17 cellular contexts compared by ENCODE assay signal in genomic region chrX:10828640-10829039, GRCh38.
A peak's percentile ranks its signal among the peaks of the same experiment; 100 is the strongest.
DNase-seq lines count a peak whose midpoint lies in the region; ATAC-seq and TF ChIP-seq lines count a peak whose summit lies in the region.
"Had no signal": no experiment of that assay in that cellular context is flagged by ENCODE, and none has a peak within 500 bp of the region (broad histone marks: within the 10 kb centered on the region; RNA-seq: fewer than 3 reads in every experiment).

No MANE protein-coding gene starts in this region.

- no peak overlapping the region for H3K9ac ChIP-seq in MM.1S (ENCODE audit: low read length)

- TF ChIP-seq CTCF in psoas muscle (IDR thresholded peaks at IDR 0.05) (no peak), MM.1S (IDR thresholded peaks at IDR 0.05; ENCODE audit: low read length) (no peak)

- no peaks in the 10 kb centered on the region for H3K4me1 ChIP-seq in psoas muscle
- no peaks in the 10 kb centered on the region for H3K4me1 ChIP-seq in MM.1S (ENCODE audit: low read length)

- H3K36me3 ChIP-seq in psoas muscle (ENCODE audit: insufficient read depth in 1 of 2, low read depth in 1 of 2), result no peaks in the 10 kb centered on the region
- no peaks in the 10 kb centered on the region for H3K36me3 ChIP-seq in MM.1S (replicated peaks; ENCODE audit: insufficient read depth, low read length)
- H3K36me3 ChIP-seq: brain microvascular endothelial cell, sigmoid colon had no signal

- peak; percentile 13 for DNase-seq in DMS79 treated with DMSO at 0.1 percent for 48 hours (lab: John Stamatoyannopoulos, UW)
- DNase-seq in DMS79 (lab: John Stamatoyannopoulos, UW), result no peak
- DNase-seq in NCI-H1092 treated with DMSO at 0.1 percent for 48 hours (lab: John Stamatoyannopoulos, UW), result peak; percentile 84
- DNase-seq in NCI-H510A treated with DMSO at 0.1 percent for 48 hours (lab: John Stamatoyannopoulos, UW), result peak; percentile 72
- peak; percentile 15 to 38 for DNase-seq in left colon
- DNase-seq in psoas muscle, result no peak
- DNase-seq in MM.1S, result no peak
- DNase-seq: activated CD4-positive, alpha-beta memory T cell treated with anti-CD3 and anti-CD28 coated beads, Interleukin-2, amount 10 ng/mL, durations not matched to agents 7 days and 5 days; brain microvascular endothelial cell; effector memory CD4-positive, alpha-beta T cell; HCEC 1CT; hypothalamus; posterior cingulate gyrus; sigmoid colon had no signal

- WGBS in psoas muscle, 3 donors, result 55 to 76% (median 69%) methylated on average over 4 of the region's 4 CpGs

- no peak overlapping the region for H2AFZ ChIP-seq in MM.1S (ENCODE audit: low read length)

- ATAC-seq in left colon (peak; percentile 38), psoas muscle (no peak), GM19324 (IDR thresholded peaks at IDR 0.05; ENCODE audit: low FRiP score, unreplicated experiment) (no peak)
- ATAC-seq: activated CD4-positive, CD25-positive, alpha-beta regulatory T cell treated with anti-CD3 and anti-CD28 coated beads, Interleukin-2, amount 50 U/mL, for 24 hours; esophagus mucosa had no signal

- intact Hi-C loops in left colon (cut with DNase I, micrococcal nuclease), result no loop called here
- intact Hi-C loops in psoas muscle (cut with DNase I), result no loop called here

- H3K4me3 ChIP-seq in psoas muscle, result no peak overlapping the region
- no peak overlapping the region for H3K4me3 ChIP-seq in MM.1S (ENCODE audit: low read length)
- H3K4me3 ChIP-seq: sigmoid colon had no signal

- H3K9me2 ChIP-seq in MM.1S (replicated peaks; ENCODE audit: insufficient read depth, low read length), result no peaks in the 10 kb centered on the region

- no peaks in the 10 kb centered on the region for H3K27me3 ChIP-seq in psoas muscle (ENCODE audit: insufficient read depth in 3 of 3, low read length in 2 of 3)
- H3K27me3 ChIP-seq in MM.1S (replicated peaks; ENCODE audit: insufficient read depth, low read length), result no peaks in the 10 kb centered on the region
- H3K27me3 ChIP-seq: brain microvascular endothelial cell, sigmoid colon had no signal

- H4K20me1 ChIP-seq in MM.1S (ENCODE audit: insufficient read depth, low read length), result no peaks in the 10 kb centered on the region

- no peaks in the 10 kb centered on the region for H3F3A ChIP-seq in MM.1S (ENCODE audit: insufficient read depth, low read length)

- H3K27ac ChIP-seq in psoas muscle (no peak overlapping the region), MM.1S (ENCODE audit: low read length) (no peak overlapping the region)
- H3K27ac ChIP-seq: brain microvascular endothelial cell, sigmoid colon had no signal

- no peaks in the 10 kb centered on the region for H3K79me2 ChIP-seq in MM.1S (ENCODE audit: low read length)

- H3K9me3 ChIP-seq in psoas muscle, result no peaks in the 10 kb centered on the region
- no peaks in the 10 kb centered on the region for H3K9me3 ChIP-seq in MM.1S (replicated peaks; ENCODE audit: insufficient read depth, low read length)
- H3K9me3 ChIP-seq: sigmoid colon had no signal

- no peak overlapping the region for H3K4me2 ChIP-seq in MM.1S (ENCODE audit: low read depth, low read length)

Comparison
In these comparisons a context has a peak if more than half of its experiments do, and no peak if none do; other contexts are left out.
1. DNase-seq: peak in DMS79 treated with DMSO at 0.1 percent for 48 hours (single experiment), NCI-H1092 treated with DMSO at 0.1 percent for 48 hours (single experiment), NCI-H510A treated with DMSO at 0.1 percent for 48 hours (single experiment) and left colon (2 of 2); none in DMS79 (single experiment), psoas muscle (0 of 2) and MM.1S (single experiment).